Comparison of ENCODE assay signal across 33 cellular contexts in genomic region chr2:47147011-47147410, GRCh38. TPM values are rescaled to one million over a fixed set of nuclear protein-coding genes. Genes with fewer than 3 reads are reported as not detected.
"Had no signal": no experiment of that assay in that cellular context is flagged by ENCODE, and none has a peak within 500 bp of the region (broad histone marks: within the 10 kb centered on the region; RNA-seq: fewer than 3 reads in every experiment).

No MANE protein-coding gene starts in this region.

- H3K9me3 ChIP-seq: ovary, psoas muscle, spleen, suprapubic skin, testis, tibial artery, transverse colon, upper lobe of right lung, uterus had no signal

- H3K4me1 Mint-ChIP-seq: natural killer cell; nephron; neural progenitor cell; stimulated activated memory B cell treated with anti-CD40 and anti-IgM and Interleukin-4, amounts not matched to agents 10 μg/mL and 1 μg/mL and 100 μg/mL, for 72 hours; stimulated activated naive CD8-positive, alpha-beta T cell treated with anti-CD3 and anti-CD28 coated beads, Interleukin-15, amount 100 ng/mL, for 72 hours had no signal

- H3K4me3 ChIP-seq: neural progenitor cell, ovary, psoas muscle, skin epidermis, smooth muscle cell, spleen, suprapubic skin, testis, tibial artery, transverse colon, upper lobe of right lung, uterus had no signal

- H3K4me3 Mint-ChIP-seq: natural killer cell; nephron; neural progenitor cell; stimulated activated memory B cell treated with anti-CD40 and anti-IgM and Interleukin-4, amounts not matched to agents 10 μg/mL and 1 μg/mL and 100 μg/mL, for 72 hours; stimulated activated naive CD8-positive, alpha-beta T cell treated with anti-CD3 and anti-CD28 coated beads, Interleukin-15, amount 100 ng/mL, for 72 hours; type B pancreatic cell had no signal

- ATAC-seq: natural killer cell; psoas muscle; right cardiac atrium; sciatic nerve; stimulated activated memory B cell treated with anti-CD40 and anti-IgM and Interleukin-4, amounts not matched to agents 10 μg/mL and 1 μg/mL and 100 μg/mL, for 72 hours; stimulated activated naive CD8-positive, alpha-beta T cell treated with anti-CD3 and anti-CD28 coated beads, Interleukin-15, amount 100 ng/mL, for 72 hours; stimulated activated naive CD8-positive, alpha-beta T cell treated with anti-CD3 and anti-CD28 coated beads, Interleukin-15, Interleukin-2, amounts not matched to agents 100 U/mL and 50 U/mL, for 24 hours; upper lobe of right lung had no signal

- H3K36me3 Mint-ChIP-seq: natural killer cell had no signal

- H3K4me1 ChIP-seq: neural progenitor cell, parathyroid adenoma, psoas muscle, spleen, suprapubic skin, testis, tibial artery, transverse colon, upper lobe of right lung, uterus had no signal

- H3K27me3 ChIP-seq: neural progenitor cell, ovary, spleen, suprapubic skin, testis, tibial artery, transverse colon, upper lobe of right lung, uterus had no signal

- H3K27ac ChIP-seq: neural progenitor cell, ovary, parathyroid adenoma, psoas muscle, skin epidermis, spleen, suprapubic skin, testis, tibial artery, transverse colon, upper lobe of right lung, uterus had no signal

- H3K27me3 Mint-ChIP-seq: progenitor cell of endocrine pancreas; stimulated activated memory B cell treated with anti-CD40 and anti-IgM and Interleukin-4, amounts not matched to agents 10 μg/mL and 1 μg/mL and 100 μg/mL, for 72 hours; stimulated activated naive CD8-positive, alpha-beta T cell treated with anti-CD3 and anti-CD28 coated beads, Interleukin-15, amount 100 ng/mL, for 72 hours; type B pancreatic cell had no signal

- H3K27ac Mint-ChIP-seq: natural killer cell; nephron; neural progenitor cell; progenitor cell of endocrine pancreas; stimulated activated memory B cell treated with anti-CD40 and anti-IgM and Interleukin-4, amounts not matched to agents 10 μg/mL and 1 μg/mL and 100 μg/mL, for 72 hours; stimulated activated naive CD8-positive, alpha-beta T cell treated with anti-CD3 and anti-CD28 coated beads, Interleukin-15, amount 100 ng/mL, for 72 hours; type B pancreatic cell had no signal

- H3K36me3 ChIP-seq: ovary, uterus had no signal

- H3K9me3 Mint-ChIP-seq: natural killer cell; nephron; neural progenitor cell; stimulated activated memory B cell treated with anti-CD40 and anti-IgM and Interleukin-4, amounts not matched to agents 10 μg/mL and 1 μg/mL and 100 μg/mL, for 72 hours; stimulated activated naive CD8-positive, alpha-beta T cell treated with anti-CD3 and anti-CD28 coated beads, Interleukin-15, amount 100 ng/mL, for 72 hours; type B pancreatic cell had no signal

- DNase-seq: natural killer cell; occipital lobe; ovary; posterior cingulate gyrus; psoas muscle; right cardiac atrium; spleen; stimulated activated CD4-positive, alpha-beta T cell treated with anti-CD3 and anti-CD28 coated beads, Interleukin-12 subunit alpha, Interleukin-12 subunit beta, amount 100 ng/mL, for 4 hours; stimulated activated CD4-positive, alpha-beta T cell treated with anti-CD3 and anti-CD28 coated beads, Interleukin-1b, Interleukin-23, amount 100 ng/mL, for 48 hours; stimulated activated CD4-positive, alpha-beta T cell treated with anti-CD3 and anti-CD28 coated beads, Interleukin-4, amount 100 ng/mL, for 1 hour; stimulated activated CD4-positive, alpha-beta T cell treated with anti-CD3 and anti-CD28 coated beads, Interleukin-4, amount 100 ng/mL, for 4 hours; stimulated activated CD8-positive, alpha-beta memory T cell treated with anti-CD3 and anti-CD28 coated beads, Interleukin-4, amount 100 ng/mL, for 48 hours; stimulated activated naive CD4-positive, alpha-beta T cell; stimulated activated naive CD8-positive, alpha-beta T cell treated with anti-CD3 and anti-CD28 coated beads, Interleukin-15, amount 100 ng/mL, for 72 hours; stimulated activated naive CD8-positive, alpha-beta T cell treated with anti-CD3 and anti-CD28 coated beads, Interleukin-15, Interleukin-2, amounts not matched to agents 100 U/mL and 50 U/mL, for 24 hours; substantia nigra; testis; tibial artery; transverse colon; upper lobe of right lung; uterus had no signal

RNA-seq across cellular contexts. Expression of gene STPG4, which starts 8.1 kb away (rescaled TPM):
- total RNA-seq: psoas muscle, upper lobe of right lung, urinary bladder had no signal
- polyA plus RNA-seq: neural cell, right cardiac atrium, smooth muscle cell had no signal
